In genomic region chr7:143382126-143382790, GRCh38 we compare ENCODE assay signal across 1 cellular context.
A peak's percentile ranks its signal among the peaks of the same experiment; 100 is the strongest.
TF ChIP-seq lines count a peak whose summit lies in the region.

No MANE protein-coding gene starts in this region.

TF ChIP-seq in HepG2, 621 proteins besides CTCF, POLR2A, EP300 and RAD21 (continues in another document):
- TF ChIP-seq ZNF691 (CRISPR knock-in tag; IDR thresholded peaks at IDR 0.05; ENCODE audit: borderline replicate concordance, low read depth) = no peak
- no peak for TF ChIP-seq ARID5B (CRISPR knock-in tag; IDR thresholded peaks at IDR 0.05)
- no peak for TF ChIP-seq RARG (CRISPR knock-in tag; IDR thresholded peaks at IDR 0.05; ENCODE audit: low read depth)
- TF ChIP-seq MED13 (CRISPR knock-in tag; IDR thresholded peaks at IDR 0.05) = no peak
- TF ChIP-seq RFXANK (CRISPR knock-in tag; IDR thresholded peaks at IDR 0.05) = no peak
- no peak for TF ChIP-seq FOXK1 (CRISPR knock-in tag; IDR thresholded peaks at IDR 0.05; ENCODE audit: borderline replicate concordance, low read depth)
- no peak for TF ChIP-seq ZNF550 (CRISPR knock-in tag; IDR thresholded peaks at IDR 0.05; ENCODE audit: borderline replicate concordance)
- no peak for TF ChIP-seq ZNF431 (CRISPR knock-in tag; IDR thresholded peaks at IDR 0.05; ENCODE audit: borderline replicate concordance, low read depth)
- no peak for TF ChIP-seq HMGA1 (CRISPR knock-in tag; conservative IDR thresholded peaks at IDR 0.05)
- peak; percentile 30; the same call in 1 of the 2 replicates for TF ChIP-seq ZFP91 (CRISPR knock-in tag; IDR thresholded peaks at IDR 0.05; ENCODE audit: borderline replicate concordance)
- no peak for TF ChIP-seq ZNF160 (CRISPR knock-in tag; IDR thresholded peaks at IDR 0.05)
- no peak for TF ChIP-seq ZNF180 (CRISPR knock-in tag; IDR thresholded peaks at IDR 0.05; ENCODE audit: borderline replicate concordance, low read depth)
- 0 out of 4 replicates have a peak, but pooled peaks of 1 of the 2 experiments have one; percentile 29 for TF ChIP-seq NR2F1 (CRISPR knock-in tag; IDR thresholded peaks at IDR 0.05)
- TF ChIP-seq PHF21A (CRISPR knock-in tag; IDR thresholded peaks at IDR 0.05) = no peak
- TF ChIP-seq, protein P1, sequence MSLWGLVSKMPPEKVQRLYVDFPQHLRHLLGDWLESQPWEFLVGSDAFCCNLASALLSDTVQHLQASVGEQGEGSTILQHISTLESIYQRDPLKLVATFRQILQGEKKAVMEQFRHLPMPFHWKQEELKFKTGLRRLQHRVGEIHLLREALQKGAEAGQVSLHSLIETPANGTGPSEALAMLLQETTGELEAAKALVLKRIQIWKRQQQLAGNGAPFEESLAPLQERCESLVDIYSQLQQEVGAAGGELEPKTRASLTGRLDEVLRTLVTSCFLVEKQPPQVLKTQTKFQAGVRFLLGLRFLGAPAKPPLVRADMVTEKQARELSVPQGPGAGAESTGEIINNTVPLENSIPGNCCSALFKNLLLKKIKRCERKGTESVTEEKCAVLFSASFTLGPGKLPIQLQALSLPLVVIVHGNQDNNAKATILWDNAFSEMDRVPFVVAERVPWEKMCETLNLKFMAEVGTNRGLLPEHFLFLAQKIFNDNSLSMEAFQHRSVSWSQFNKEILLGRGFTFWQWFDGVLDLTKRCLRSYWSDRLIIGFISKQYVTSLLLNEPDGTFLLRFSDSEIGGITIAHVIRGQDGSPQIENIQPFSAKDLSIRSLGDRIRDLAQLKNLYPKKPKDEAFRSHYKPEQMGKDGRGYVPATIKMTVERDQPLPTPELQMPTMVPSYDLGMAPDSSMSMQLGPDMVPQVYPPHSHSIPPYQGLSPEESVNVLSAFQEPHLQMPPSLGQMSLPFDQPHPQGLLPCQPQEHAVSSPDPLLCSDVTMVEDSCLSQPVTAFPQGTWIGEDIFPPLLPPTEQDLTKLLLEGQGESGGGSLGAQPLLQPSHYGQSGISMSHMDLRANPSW (CRISPR knock-in tag; IDR thresholded peaks at IDR 0.05; ENCODE audit: borderline replicate concordance) = no peak
- no peak for TF ChIP-seq CHD4 (IDR thresholded peaks at IDR 0.05; ENCODE audit: borderline replicate concordance, low read length)
- peak; percentile 63 for TF ChIP-seq ONECUT2 (CRISPR knock-in tag; IDR thresholded peaks at IDR 0.05)
- TF ChIP-seq RFX1 (IDR thresholded peaks at IDR 0.05) = no peak
- no peak for TF ChIP-seq ZBTB3 (CRISPR knock-in tag; IDR thresholded peaks at IDR 0.05; ENCODE audit: borderline replicate concordance, low read depth)
- peak; percentile 62 for TF ChIP-seq NR2C2 (CRISPR knock-in tag; IDR thresholded peaks at IDR 0.05; ENCODE audit: borderline replicate concordance)
- no peak for TF ChIP-seq NR3C1 (CRISPR knock-in tag; IDR thresholded peaks at IDR 0.05)
- no peak for TF ChIP-seq AKNA (CRISPR knock-in tag; IDR thresholded peaks at IDR 0.05; ENCODE audit: borderline replicate concordance)
- no peak for TF ChIP-seq GMEB2 (CRISPR knock-in tag; IDR thresholded peaks at IDR 0.05; ENCODE audit: low read depth)
- no peak for TF ChIP-seq ATF3 (CRISPR knock-in tag; IDR thresholded peaks at IDR 0.05)
- no peak for TF ChIP-seq GABPB1 (CRISPR knock-in tag; IDR thresholded peaks at IDR 0.05)
- TF ChIP-seq NR2F6 (IDR thresholded peaks at IDR 0.05) = peak; percentile 35; the same call in 1 of the 2 replicates
- TF ChIP-seq NR2F6 (CRISPR knock-in tag; IDR thresholded peaks at IDR 0.05) = peak; percentile 46; the same call in 1 of the 2 replicates
- TF ChIP-seq, protein P2, sequence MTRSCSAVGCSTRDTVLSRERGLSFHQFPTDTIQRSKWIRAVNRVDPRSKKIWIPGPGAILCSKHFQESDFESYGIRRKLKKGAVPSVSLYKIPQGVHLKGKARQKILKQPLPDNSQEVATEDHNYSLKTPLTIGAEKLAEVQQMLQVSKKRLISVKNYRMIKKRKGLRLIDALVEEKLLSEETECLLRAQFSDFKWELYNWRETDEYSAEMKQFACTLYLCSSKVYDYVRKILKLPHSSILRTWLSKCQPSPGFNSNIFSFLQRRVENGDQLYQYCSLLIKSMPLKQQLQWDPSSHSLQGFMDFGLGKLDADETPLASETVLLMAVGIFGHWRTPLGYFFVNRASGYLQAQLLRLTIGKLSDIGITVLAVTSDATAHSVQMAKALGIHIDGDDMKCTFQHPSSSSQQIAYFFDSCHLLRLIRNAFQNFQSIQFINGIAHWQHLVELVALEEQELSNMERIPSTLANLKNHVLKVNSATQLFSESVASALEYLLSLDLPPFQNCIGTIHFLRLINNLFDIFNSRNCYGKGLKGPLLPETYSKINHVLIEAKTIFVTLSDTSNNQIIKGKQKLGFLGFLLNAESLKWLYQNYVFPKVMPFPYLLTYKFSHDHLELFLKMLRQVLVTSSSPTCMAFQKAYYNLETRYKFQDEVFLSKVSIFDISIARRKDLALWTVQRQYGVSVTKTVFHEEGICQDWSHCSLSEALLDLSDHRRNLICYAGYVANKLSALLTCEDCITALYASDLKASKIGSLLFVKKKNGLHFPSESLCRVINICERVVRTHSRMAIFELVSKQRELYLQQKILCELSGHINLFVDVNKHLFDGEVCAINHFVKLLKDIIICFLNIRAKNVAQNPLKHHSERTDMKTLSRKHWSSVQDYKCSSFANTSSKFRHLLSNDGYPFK (CRISPR knock-in tag; IDR thresholded peaks at IDR 0.05; ENCODE audit: borderline replicate concordance) = no peak
- TF ChIP-seq, protein P3, sequence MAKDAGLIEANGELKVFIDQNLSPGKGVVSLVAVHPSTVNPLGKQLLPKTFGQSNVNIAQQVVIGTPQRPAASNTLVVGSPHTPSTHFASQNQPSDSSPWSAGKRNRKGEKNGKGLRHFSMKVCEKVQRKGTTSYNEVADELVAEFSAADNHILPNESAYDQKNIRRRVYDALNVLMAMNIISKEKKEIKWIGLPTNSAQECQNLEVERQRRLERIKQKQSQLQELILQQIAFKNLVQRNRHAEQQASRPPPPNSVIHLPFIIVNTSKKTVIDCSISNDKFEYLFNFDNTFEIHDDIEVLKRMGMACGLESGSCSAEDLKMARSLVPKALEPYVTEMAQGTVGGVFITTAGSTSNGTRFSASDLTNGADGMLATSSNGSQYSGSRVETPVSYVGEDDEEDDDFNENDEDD (CRISPR knock-in tag; IDR thresholded peaks at IDR 0.05; ENCODE audit: borderline replicate concordance) = no peak
- 0 out of 2 replicates have a peak, but pooled peaks have one; percentile 7 for TF ChIP-seq SALL1 (CRISPR knock-in tag; IDR thresholded peaks at IDR 0.05)
- peak; percentile 43; the same call in 1 of the 2 replicates for TF ChIP-seq KAT2B (IDR thresholded peaks at IDR 0.05; ENCODE audit: borderline replicate concordance, low read depth, low read length)
- 0 out of 2 replicates have a peak, but pooled peaks have one; percentile 35 for TF ChIP-seq NR2F2 (IDR thresholded peaks at IDR 0.05; ENCODE audit: borderline replicate concordance, low read depth)
- TF ChIP-seq PBX3 (CRISPR knock-in tag; IDR thresholded peaks at IDR 0.05; ENCODE audit: borderline replicate concordance) = no peak
- no peak for TF ChIP-seq MAZ (IDR thresholded peaks at IDR 0.05; ENCODE audit: borderline replicate concordance, low read depth, low read length)
- no peak for TF ChIP-seq MAZ (CRISPR knock-in tag; IDR thresholded peaks at IDR 0.05; ENCODE audit: low read depth)
- TF ChIP-seq NR1H2 (CRISPR knock-in tag; IDR thresholded peaks at IDR 0.05; ENCODE audit: borderline replicate concordance, low read depth) = no peak
- TF ChIP-seq TRIM24 (CRISPR knock-in tag; IDR thresholded peaks at IDR 0.05) = no peak
